In the genomic region with DNA sequence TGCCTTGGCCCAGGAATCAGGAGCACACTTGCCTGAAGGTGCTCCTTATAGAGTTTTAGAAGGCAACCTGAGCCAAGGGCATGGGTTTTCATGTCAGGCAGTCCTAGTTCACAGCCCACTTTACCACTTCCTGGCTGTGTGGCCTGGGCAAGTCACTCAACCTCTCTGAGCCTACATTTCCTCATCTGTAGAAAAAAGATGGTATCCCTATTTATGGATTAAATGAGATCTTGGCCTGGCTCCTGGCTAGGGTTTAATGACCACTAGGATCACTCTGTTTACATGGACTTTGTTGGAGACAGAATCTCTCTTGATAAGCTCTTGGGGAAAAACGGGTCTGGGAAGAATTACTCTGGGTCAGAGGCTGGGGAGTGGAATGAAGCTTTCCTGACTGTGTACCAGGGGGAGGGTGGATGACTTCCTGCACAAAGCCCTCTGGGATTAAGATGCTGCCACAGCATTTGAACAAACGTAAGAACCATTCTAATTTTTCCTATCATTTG, we compare ENCODE assay signal across 8 cellular contexts. TPM values are rescaled to one million over a fixed set of nuclear protein-coding genes. Genes with fewer than 3 reads are reported as not detected.
DNase-seq lines count a peak whose midpoint lies in the region; ATAC-seq and TF ChIP-seq lines count a peak whose summit lies in the region.

No MANE protein-coding gene starts in this region.

- H3K36me3 ChIP-seq in Caco-2 (ENCODE audit: control insufficient read depth, insufficient read depth, low read length) = no peaks in the 10 kb centered on the region
- peaks cover 17% of the 10 kb centered on the region for H3K36me3 ChIP-seq in RWPE2 (ENCODE audit: low read depth)
- no peaks in the 10 kb centered on the region for H3K36me3 ChIP-seq in sigmoid colon

- BruUV-seq in Caco-2 (replicated peaks; lab: Mats Ljungman, UMichigan) = no TSS peak

- no peaks in the 10 kb centered on the region for H3K9me3 Mint-ChIP-seq in Caco-2 (ENCODE audit: unreplicated experiment)

- POLR2A ChIA-PET in Caco-2 (lab: Charles Lee) = no interaction called here

- CTCF ChIA-PET in Caco-2 (lab: Charles Lee) = no interaction called here

- no peaks in the 10 kb centered on the region for H3K9me3 ChIP-seq in Caco-2
- no peaks in the 10 kb centered on the region for H3K9me3 ChIP-seq in RWPE2 (ENCODE audit: severe bottlenecking)
- H3K9me3 ChIP-seq in sigmoid colon = no peaks in the 10 kb centered on the region

- H3K4me3 Mint-ChIP-seq in Caco-2 (ENCODE audit: unreplicated experiment) = peak overlapping the region; percentile 10

- TF ChIP-seq EP300 in sigmoid colon (IDR thresholded peaks at IDR 0.05) = no peak

- TF ChIP-seq CTCF in Caco-2 (IDR thresholded peaks at IDR 0.05; ENCODE audit: insufficient read depth in 1 of 2, low read depth in 1 of 2, low read length in 1 of 2, severe bottlenecking in 1 of 2, unreplicated experiment in 1 of 2) (no peak), RWPE2 (IDR thresholded peaks at IDR 0.05; ENCODE audit: poor library complexity, severe bottlenecking) (peak; percentile 20), epithelial cell of proximal tubule (conservative IDR thresholded peaks at IDR 0.05; ENCODE audit: low read depth, low read length) (no peak), sigmoid colon (IDR thresholded peaks at IDR 0.05) (no peak)

- no peak overlapping the region for H3K27ac Mint-ChIP-seq in Caco-2 (ENCODE audit: unreplicated experiment)

- DNase-seq in Caco-2 (no peak), RWPE2 (ENCODE audit: low spot score) (peak; percentile 11), epithelial cell of proximal tubule (ENCODE audit: low read depth) (no peak), sigmoid colon (no peak), HK-2 (ENCODE audit: unreplicated experiment) (no peak), erythroblast (lab: John Stamatoyannopoulos, UW) (no peak)

- no peak for TF ChIP-seq POLR2A in sigmoid colon (IDR thresholded peaks at IDR 0.05)
- no peak for TF ChIP-seq POLR2A in erythroblast (IDR thresholded peaks at IDR 0.05; ENCODE audit: low read length)

- peaks cover 25% of the 10 kb centered on the region for H3K4me1 Mint-ChIP-seq in Caco-2 (ENCODE audit: low read depth, unreplicated experiment)

- H3K27me3 ChIP-seq in Caco-2 (replicated peaks; ENCODE audit: control insufficient read depth, insufficient read depth, low read length) = no peaks in the 10 kb centered on the region; the same call in 1 of the 2 replicates
- no peaks in the 10 kb centered on the region for H3K27me3 ChIP-seq in RWPE2 (ENCODE audit: insufficient read depth, poor library complexity, severe bottlenecking)
- no peaks in the 10 kb centered on the region for H3K27me3 ChIP-seq in sigmoid colon

- intact Hi-C loops in Caco-2 (cut with micrococcal nuclease; ENCODE audit: unreplicated experiment) = no loop called here
- intact Hi-C loops in sigmoid colon (cut with DNase I) = no loop called here

- H3K4me1 ChIP-seq in Caco-2 (peaks cover 11% of the 10 kb centered on the region; the same call in 1 of the 2 replicates), RWPE2 (ENCODE audit: insufficient read depth, poor library complexity, severe bottlenecking) (peaks cover 76% of the 10 kb centered on the region), sigmoid colon (peaks cover 0 to 44% (median 43%) of the 10 kb centered on the region in 4 donors)

- H3K4me3 ChIP-seq in Caco-2 (ENCODE audit: low read depth, low read length) (no peak overlapping the region), RWPE2 (ENCODE audit: severe bottlenecking) (peak overlapping the region; percentile 54), epithelial cell of proximal tubule (ENCODE audit: low read depth, low read length) (peak overlapping the region; percentile 73), sigmoid colon (peak overlapping the region in 2 of 4 donors; percentile 59 to 62)

- peaks cover 3% of the 10 kb centered on the region for H3K27me3 Mint-ChIP-seq in Caco-2 (ENCODE audit: insufficient read depth, unreplicated experiment)

- ATAC-seq in RWPE2 (ENCODE audit: low read depth) (no peak), GM19455 (IDR thresholded peaks at IDR 0.05; ENCODE audit: unreplicated experiment) (no peak), HG03135 (IDR thresholded peaks at IDR 0.05; ENCODE audit: unreplicated experiment) (no peak)

- 35 to 44% methylated on average over 2 of the region's 2 CpGs for WGBS in sigmoid colon, 2 donors

- peak overlapping the region; percentile 100 for H3K27ac ChIP-seq in RWPE2 (ENCODE audit: poor library complexity, severe bottlenecking)
- H3K27ac ChIP-seq in sigmoid colon = peak overlapping the region; percentile 86 to 93 (median 89)

- H3K36me3 Mint-ChIP-seq in Caco-2 (ENCODE audit: insufficient read depth, unreplicated experiment) = no peaks in the 10 kb centered on the region

RNA-seq across cellular contexts. Expression of a gene that starts 2.3 kb away (rescaled TPM):
- total RNA-seq in Caco-2 (2022) (4.3 and 10.5 TPM in 2 replicates), epithelial cell of proximal tubule (1,146 and 1,559 TPM in 2 replicates), sigmoid colon (100 to 1,000 TPM in 2 of 4 donors, 10 to 100 TPM in 2; 37.5 to 161 (median 96.0) TPM)
- polyA plus RNA-seq in sigmoid colon = 100 to 1,000 TPM; 320 to 968 (median 400) TPM

RNA-seq across cellular contexts. Expression of a gene that starts 14.9 kb away (rescaled TPM):
- 0.56 and 2.0 TPM in 2 replicates for total RNA-seq in Caco-2 (2022)
- total RNA-seq in epithelial cell of proximal tubule = 724 and 1,203 TPM in 2 replicates
- 100 to 1,000 TPM in 2 of 4 donors, 10 to 100 TPM in 2; 96.9 to 295 (median 136) TPM for total RNA-seq in sigmoid colon
- polyA plus RNA-seq in sigmoid colon = 100 to 1,000 TPM in 2 of 3 donors, 10 to 100 TPM in 1; 82.0 to 813 (median 358) TPM

RNA-seq across cellular contexts. Expression of a gene that starts 21.3 kb away (rescaled TPM):
- total RNA-seq in Caco-2 (2022) (not detected in 2 replicates), epithelial cell of proximal tubule (1.0 and 5.1 TPM in 2 replicates), sigmoid colon (1 to 10 TPM in 2 of 4 donors, not detected in 2; 4.3 to 9.6 TPM)
- 1 to 10 TPM; 3.5 to 6.0 (median 4.0) TPM for polyA plus RNA-seq in sigmoid colon

RNA-seq across cellular contexts. Expression of a gene that starts 21.8 kb away (rescaled TPM):
- total RNA-seq in Caco-2 (2022) = not detected in 2 replicates
- 19.1 and 124 TPM in 2 replicates for total RNA-seq in epithelial cell of proximal tubule
- 10 to 100 TPM in 2 of 4 donors, 1 to 10 TPM in 2; 3.9 to 40.7 (median 11.0) TPM for total RNA-seq in sigmoid colon
- 100 to 1,000 TPM in 1 of 3 donors, 10 to 100 TPM in 2; 12.5 to 106 (median 43.7) TPM for polyA plus RNA-seq in sigmoid colon

RNA-seq across cellular contexts. Expression of a gene that starts 27.8 kb away (rescaled TPM):
- 2.0 and 2.5 TPM in 2 replicates for total RNA-seq in Caco-2 (2022)
- total RNA-seq in epithelial cell of proximal tubule = 26.0 and 62.4 TPM in 2 replicates
- total RNA-seq in sigmoid colon = 10 to 100 TPM in 2 of 4 donors, not detected in 2; 30.3 to 34.1 TPM
- polyA plus RNA-seq in sigmoid colon = 10 to 100 TPM; 13.9 to 63.4 (median 29.4) TPM

Comparison
In these comparisons a context has a peak if more than half of its experiments do, and no peak if none do; other contexts are left out.
1. RNA of a gene that starts 14.9 kb away (total RNA-seq): 724 to 1,203 TPM in epithelial cell of proximal tubule and 96.9 to 295 TPM in sigmoid colon; 0.56 to 2.0 TPM in Caco-2; every median in the first group is over 10 times any median in the second.